Comparison of ENCODE assay signal across 18 cellular contexts in the genomic region with DNA sequence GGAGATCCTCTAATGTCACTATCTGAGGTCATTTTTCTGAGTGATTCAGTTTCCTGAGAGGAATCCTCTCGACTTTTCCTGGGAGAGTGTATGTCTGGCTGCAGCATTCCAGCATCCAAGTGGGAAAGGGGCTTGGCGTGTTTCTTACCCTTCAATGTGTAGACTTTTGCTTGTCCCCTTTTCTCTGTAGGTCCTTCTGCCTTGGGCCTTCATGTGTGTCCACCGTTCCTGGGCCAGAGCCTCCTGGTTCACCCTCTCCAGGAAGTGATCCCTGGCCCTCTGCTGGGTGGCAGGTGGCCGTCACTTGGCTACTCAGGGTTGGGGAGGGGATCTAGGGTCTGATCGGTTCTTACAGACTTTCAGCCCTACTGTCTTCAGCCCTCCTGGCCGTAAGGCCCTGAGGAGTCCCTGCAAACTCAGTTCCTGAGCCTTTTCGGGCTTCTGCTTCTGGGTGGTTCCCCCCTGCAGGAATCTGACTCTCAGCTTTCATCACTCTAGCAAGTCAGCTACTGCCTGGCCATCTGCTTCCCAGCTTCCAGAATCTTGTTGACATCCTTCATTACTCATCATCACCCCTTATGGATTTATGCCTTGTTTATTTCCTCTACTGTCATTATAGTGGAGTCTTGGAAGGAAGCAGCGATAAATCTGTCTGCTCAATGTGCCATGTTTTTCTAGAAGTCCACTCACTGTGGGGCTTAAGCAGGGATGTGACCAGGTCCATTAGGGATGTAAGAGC. TPM values are rescaled to one million over a fixed set of nuclear protein-coding genes. Genes with fewer than 3 reads are reported as not detected.
DNase-seq lines count a peak whose midpoint lies in the region; ATAC-seq and TF ChIP-seq lines count a peak whose summit lies in the region.
"Had no signal": no experiment of that assay in that cellular context is flagged by ENCODE, and none has a peak within 500 bp of the region (broad histone marks: within the 10 kb centered on the region; RNA-seq: fewer than 3 reads in every experiment).

No MANE protein-coding gene starts in this region.

- H3K36me3 Mint-ChIP-seq in activated CD8-positive, alpha-beta memory T cell treated with anti-CD3 and anti-CD28 coated beads, Interleukin-2, amount 10 ng/mL, durations not matched to agents 7 days and 5 days, result no peaks in the 10 kb centered on the region

- H3K27ac Mint-ChIP-seq in activated CD8-positive, alpha-beta memory T cell treated with anti-CD3 and anti-CD28 coated beads, Interleukin-2, amount 10 ng/mL, durations not matched to agents 7 days and 5 days, result no peak overlapping the region
- H3K27ac Mint-ChIP-seq: activated CD4-positive, alpha-beta T cell treated with anti-CD3 and anti-CD28 coated beads, Interleukin-2, amount 10 ng/mL, durations not matched to agents 24 days and 14 days; activated T-helper 17 cell treated with anti-CD3 and anti-CD28 coated beads, Interleukin-2, amount 50 U/mL, for 72 hours had no signal

- H3K9me3 Mint-ChIP-seq in activated CD8-positive, alpha-beta memory T cell treated with anti-CD3 and anti-CD28 coated beads, Interleukin-2, amount 10 ng/mL, durations not matched to agents 7 days and 5 days (ENCODE audit: low read depth), result peaks cover 3% of the 10 kb centered on the region
- H3K9me3 Mint-ChIP-seq: activated CD4-positive, alpha-beta T cell treated with anti-CD3 and anti-CD28 coated beads, Interleukin-2, amount 10 ng/mL, durations not matched to agents 24 days and 14 days had no signal

- CTCF ChIA-PET in activated CD8-positive, alpha-beta memory T cell treated with anti-CD3 and anti-CD28 coated beads, Interleukin-2, amount 10 ng/mL, durations not matched to agents 7 days and 5 days (lab: Charles Lee), result no interaction called here

- H3K4me3 ChIP-seq in right atrium auricular region (no peak overlapping the region), brain microvascular endothelial cell (ENCODE audit: low read depth, low read length) (no peak overlapping the region)
- H3K4me3 ChIP-seq: esophagus muscularis mucosa, left ventricle myocardium inferior, testis had no signal

- peaks cover 3% of the 10 kb centered on the region for H3K27me3 Mint-ChIP-seq in activated CD8-positive, alpha-beta memory T cell treated with anti-CD3 and anti-CD28 coated beads, Interleukin-2, amount 10 ng/mL, durations not matched to agents 7 days and 5 days
- H3K27me3 Mint-ChIP-seq: activated T-helper 17 cell treated with anti-CD3 and anti-CD28 coated beads, Interleukin-2, amount 50 U/mL, for 72 hours had no signal

- H3K4me3 Mint-ChIP-seq in activated CD8-positive, alpha-beta memory T cell treated with anti-CD3 and anti-CD28 coated beads, Interleukin-2, amount 10 ng/mL, durations not matched to agents 7 days and 5 days, result no peak overlapping the region
- H3K4me3 Mint-ChIP-seq: activated CD4-positive, alpha-beta T cell treated with anti-CD3 and anti-CD28 coated beads, Interleukin-2, amount 10 ng/mL, durations not matched to agents 24 days and 14 days; activated T-helper 17 cell treated with anti-CD3 and anti-CD28 coated beads, Interleukin-2, amount 50 U/mL, for 72 hours had no signal

- DNase-seq in right atrium auricular region (ENCODE audit: low spot score), result peak; percentile 40
- no peak for DNase-seq in cardiac septum (ENCODE audit: low spot score)
- DNase-seq in activated CD8-positive, alpha-beta memory T cell treated with anti-CD3 and anti-CD28 coated beads, Interleukin-2, amount 10 ng/mL, durations not matched to agents 7 days and 5 days, result peak; percentile 11
- DNase-seq in islet precursor cell, result peak; percentile 43
- DNase-seq in brain microvascular endothelial cell, result no peak
- DNase-seq in activated CD4-positive, alpha-beta T cell treated with anti-CD3 and anti-CD28 coated beads, Interleukin-2, amount 50 U/mL, for 48 hours, result no peak
- DNase-seq: activated CD4-positive, alpha-beta T cell treated with anti-CD3 and anti-CD28 coated beads, Interleukin-2, amount 10 ng/mL, durations not matched to agents 24 days and 14 days; Caco-2; hypothalamus; left ventricle myocardium inferior; NCI-H2081; NCI-H748 treated with DMSO at 0.1 percent for 48 hours; testis had no signal

- no peaks in the 10 kb centered on the region for H3K4me1 ChIP-seq in right atrium auricular region
- H3K4me1 ChIP-seq: Caco-2, esophagus muscularis mucosa, testis had no signal

- H3K27ac ChIP-seq in right atrium auricular region, result no peak overlapping the region
- no peak overlapping the region for H3K27ac ChIP-seq in brain microvascular endothelial cell
- H3K27ac ChIP-seq: esophagus muscularis mucosa, left ventricle myocardium inferior, testis had no signal

- H3K27me3 ChIP-seq in right atrium auricular region, result no peaks in the 10 kb centered on the region
- H3K27me3 ChIP-seq in brain microvascular endothelial cell (replicated peaks), result no peaks in the 10 kb centered on the region
- H3K27me3 ChIP-seq: esophagus muscularis mucosa, testis had no signal

- H3K9me3 ChIP-seq in right atrium auricular region, result no peaks in the 10 kb centered on the region
- H3K9me3 ChIP-seq: Caco-2, testis had no signal

- in situ Hi-C loops in brain microvascular endothelial cell (cut with HindIII; ENCODE audit: low pct_ligation_motif_present, low sequenced_read_pairs), result no loop called here

- no peak for ATAC-seq in activated CD8-positive, alpha-beta memory T cell treated with anti-CD3 and anti-CD28 coated beads, Interleukin-2, amount 10 ng/mL, durations not matched to agents 7 days and 5 days
- ATAC-seq in HG02938 (IDR thresholded peaks at IDR 0.05; ENCODE audit: unreplicated experiment), result no peak
- no peak for ATAC-seq in HG03175 (IDR thresholded peaks at IDR 0.05; ENCODE audit: unreplicated experiment)
- ATAC-seq: activated T-helper 17 cell treated with anti-CD3 and anti-CD28 coated beads, Interleukin-2, amount 50 U/mL, for 72 hours; Right ventricle myocardium inferior had no signal

- intact Hi-C loops in cardiac septum (cut with DNase I), result no loop called here

- TF ChIP-seq CTCF in right atrium auricular region (IDR thresholded peaks at IDR 0.05) (no peak), brain microvascular endothelial cell (IDR thresholded peaks at IDR 0.05; ENCODE audit: low read depth, low read length, missing control alignments) (no peak)

- no peaks in the 10 kb centered on the region for H3K36me3 ChIP-seq in right atrium auricular region
- H3K36me3 ChIP-seq in brain microvascular endothelial cell (replicated peaks), result no peaks in the 10 kb centered on the region
- H3K36me3 ChIP-seq: esophagus muscularis mucosa, left ventricle myocardium inferior had no signal

- no peaks in the 10 kb centered on the region for H3K4me1 Mint-ChIP-seq in activated CD8-positive, alpha-beta memory T cell treated with anti-CD3 and anti-CD28 coated beads, Interleukin-2, amount 10 ng/mL, durations not matched to agents 7 days and 5 days
- H3K4me1 Mint-ChIP-seq: activated CD4-positive, alpha-beta T cell treated with anti-CD3 and anti-CD28 coated beads, Interleukin-2, amount 10 ng/mL, durations not matched to agents 24 days and 14 days; activated T-helper 17 cell treated with anti-CD3 and anti-CD28 coated beads, Interleukin-2, amount 50 U/mL, for 72 hours had no signal

RNA-seq across cellular contexts. Expression of gene GOLGA6L10, which starts 36.5 kb away (rescaled TPM):
- total RNA-seq in right atrium auricular region (under 1 TPM; 0.33 to 0.35 TPM), cardiac septum (0.86 TPM)
- 1 to 10 TPM in 1 of 2 experiments, under 1 TPM in 1; 0.91 to 2.2 TPM for total RNA-seq in activated CD8-positive, alpha-beta memory T cell treated with anti-CD3 and anti-CD28 coated beads, Interleukin-2, amount 10 ng/mL, durations not matched to agents 7 days and 5 days

RNA-seq across cellular contexts. Expression of gene SAXO2, which starts 50.2 kb away (rescaled TPM):
- total RNA-seq in right atrium auricular region (not detected), cardiac septum (3.3 TPM)
- total RNA-seq in activated CD8-positive, alpha-beta memory T cell treated with anti-CD3 and anti-CD28 coated beads, Interleukin-2, amount 10 ng/mL, durations not matched to agents 7 days and 5 days, result not detected
- total RNA-seq: activated T-helper 17 cell treated with anti-CD3 and anti-CD28 coated beads, Interleukin-2, amount 50 U/mL, for 72 hours had no signal

RNA-seq across cellular contexts. Expression of gene EFL1, which starts 50.2 kb away (rescaled TPM):
- total RNA-seq in right atrium auricular region, result 10 to 100 TPM; 11.0 to 14.2 TPM
- total RNA-seq in cardiac septum, result 10.3 TPM
- 10 to 100 TPM; 27.2 to 29.4 TPM for total RNA-seq in activated CD8-positive, alpha-beta memory T cell treated with anti-CD3 and anti-CD28 coated beads, Interleukin-2, amount 10 ng/mL, durations not matched to agents 7 days and 5 days

Comparison
In these comparisons a context has a peak if more than half of its experiments do, and no peak if none do; other contexts are left out.
1. DNase-seq: peak in right atrium auricular region (single experiment), activated CD8-positive, alpha-beta memory T cell treated with anti-CD3 and anti-CD28 coated beads, Interleukin-2, amount 10 ng/mL, durations not matched to agents 7 days and 5 days (single experiment) and islet precursor cell (single experiment); none in cardiac septum (single experiment), brain microvascular endothelial cell (single experiment) and activated CD4-positive, alpha-beta T cell treated with anti-CD3 and anti-CD28 coated beads, Interleukin-2, amount 50 U/mL, for 48 hours (0 of 2).